Comparison of ENCODE assay signal across 9 cellular contexts in the genomic region with DNA sequence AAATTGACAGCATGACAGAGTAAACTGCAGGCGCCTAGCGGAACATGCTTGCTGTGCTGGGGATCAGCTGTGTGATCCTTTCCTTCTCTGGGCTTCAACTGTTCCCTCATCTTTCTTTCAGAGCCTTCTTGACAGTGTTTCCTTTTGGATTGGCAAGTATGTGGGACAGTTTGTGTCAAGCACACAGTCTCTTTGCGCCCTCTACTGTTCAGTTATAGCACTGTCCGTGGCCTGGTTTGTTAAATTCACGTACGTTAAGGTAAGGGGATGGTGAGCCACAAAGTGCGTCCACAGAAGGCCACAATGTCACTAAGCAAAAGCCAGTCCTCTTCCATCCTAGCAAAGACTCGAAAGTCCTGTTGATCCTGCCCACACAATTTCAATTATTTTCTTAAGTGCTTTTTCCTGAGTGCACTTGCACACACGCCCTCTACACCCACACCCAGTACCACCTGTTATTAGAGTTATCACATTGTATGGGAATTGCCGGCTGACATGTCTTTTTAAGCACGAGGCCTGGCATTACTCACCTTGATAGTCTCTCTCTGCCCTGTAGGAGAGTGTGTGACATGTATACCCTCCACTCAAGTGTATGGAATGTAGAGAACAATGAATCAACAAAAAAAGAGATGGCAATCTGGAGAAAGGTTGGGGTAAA. TPM values are rescaled to one million over a fixed set of nuclear protein-coding genes. Genes with fewer than 3 reads are reported as not detected.
DNase-seq lines count a peak whose midpoint lies in the region; ATAC-seq and TF ChIP-seq lines count a peak whose summit lies in the region.
"Had no signal": no experiment of that assay in that cellular context is flagged by ENCODE, and none has a peak within 500 bp of the region (broad histone marks: within the 10 kb centered on the region; RNA-seq: fewer than 3 reads in every experiment).

No MANE protein-coding gene starts in this region.

- H3K36me3 Mint-ChIP-seq in activated CD4-positive, alpha-beta memory T cell treated with anti-CD3 and anti-CD28 coated beads, Interleukin-2, amount 10 ng/mL, durations not matched to agents 7 days and 5 days (ENCODE audit: low read depth), result no peaks in the 10 kb centered on the region

- H3K27me3 Mint-ChIP-seq in activated CD4-positive, alpha-beta memory T cell treated with anti-CD3 and anti-CD28 coated beads, Interleukin-2, amount 10 ng/mL, durations not matched to agents 7 days and 5 days, result peaks cover 19% of the 10 kb centered on the region

- peak; percentile 90 for ATAC-seq in HG03354 (IDR thresholded peaks at IDR 0.05; ENCODE audit: poor library complexity, severe bottlenecking, unreplicated experiment)

- peak; percentile 35 to 43 (median 38) for TF ChIP-seq CTCF in ovary (IDR thresholded peaks at IDR 0.05)

- H3K4me1 ChIP-seq in ovary (ENCODE audit: insufficient read depth), result no peaks in the 10 kb centered on the region

- TF ChIP-seq POLR2A in ovary (IDR thresholded peaks at IDR 0.05), result no peak

- H3K9me3 ChIP-seq in ovary, result no peaks in the 10 kb centered on the region

- no peaks in the 10 kb centered on the region for H3K27me3 ChIP-seq in ovary

- H3K4me3 Mint-ChIP-seq in activated CD4-positive, alpha-beta memory T cell treated with anti-CD3 and anti-CD28 coated beads, Interleukin-2, amount 10 ng/mL, durations not matched to agents 7 days and 5 days, result no peak overlapping the region
- H3K4me3 Mint-ChIP-seq: activated T-cell treated with anti-CD3 and anti-CD28 coated beads, Interleukin-2, amount 50 U/mL, for 4 hours had no signal

- POLR2A ChIA-PET in activated CD4-positive, alpha-beta memory T cell treated with anti-CD3 and anti-CD28 coated beads, Interleukin-2, amount 10 ng/mL, durations not matched to agents 7 days and 5 days (lab: Charles Lee), result no interaction called here

- no peak overlapping the region for H3K27ac Mint-ChIP-seq in activated CD4-positive, alpha-beta memory T cell treated with anti-CD3 and anti-CD28 coated beads, Interleukin-2, amount 10 ng/mL, durations not matched to agents 7 days and 5 days

- 12 to 20% (median 16%) methylated on average over 11 of the region's 11 CpGs for WGBS in ovary, 3 donors

- H3K27ac ChIP-seq in ovary, result no peak overlapping the region

- H3K36me3 ChIP-seq in ovary, result no peaks in the 10 kb centered on the region

- no peak for TF ChIP-seq EP300 in ovary (IDR thresholded peaks at IDR 0.05)

- H3K4me3 ChIP-seq in ovary, result no peak overlapping the region

- no peaks in the 10 kb centered on the region for H3K9me3 Mint-ChIP-seq in activated CD4-positive, alpha-beta memory T cell treated with anti-CD3 and anti-CD28 coated beads, Interleukin-2, amount 10 ng/mL, durations not matched to agents 7 days and 5 days
- H3K9me3 Mint-ChIP-seq: activated T-cell treated with anti-CD3 and anti-CD28 coated beads, Interleukin-2, amount 50 U/mL, for 4 hours had no signal

- H3K4me1 Mint-ChIP-seq in activated CD4-positive, alpha-beta memory T cell treated with anti-CD3 and anti-CD28 coated beads, Interleukin-2, amount 10 ng/mL, durations not matched to agents 7 days and 5 days, result no peaks in the 10 kb centered on the region

- intact Hi-C loops in ovary (cut with DNase I), result no loop called here

- DNase-seq in DMS114 treated with DMSO at 0.1 percent for 48 hours (lab: John Stamatoyannopoulos, UW; ENCODE audit: unreplicated experiment) (peak; percentile 32), GM19238 (ENCODE audit: insufficient read length, low spot score) (peak; percentile 38), NCI-H2227 treated with DMSO at 0.1 percent for 48 hours (lab: John Stamatoyannopoulos, UW) (peak; percentile 40), globus pallidus (ENCODE audit: low spot score) (peak; percentile 58), ovary (peak in 4 of 5 donors; percentile 25 to 53 (median 38))
- DNase-seq in activated CD4-positive, alpha-beta memory T cell treated with anti-CD3 and anti-CD28 coated beads, Interleukin-2, amount 10 ng/mL, durations not matched to agents 7 days and 5 days, result peak; percentile 49
- DNase-seq in effector CD8-positive, alpha-beta T cell (lab: John Stamatoyannopoulos, UW), result no peak
- DNase-seq: activated T-cell treated with anti-CD3 and anti-CD28 coated beads, Interleukin-2, amount 50 U/mL, for 4 hours had no signal

- CTCF ChIA-PET in activated CD4-positive, alpha-beta memory T cell treated with anti-CD3 and anti-CD28 coated beads, Interleukin-2, amount 10 ng/mL, durations not matched to agents 7 days and 5 days (lab: Charles Lee), result interaction anchor here (0.6 to 1.2 kb wide), 3 partner anchors 20 to 327 kb away, joined by 3 read pairs; no protein-coding TSS in a partner anchor

RNA-seq across cellular contexts. Expression of a gene that starts 22.5 kb away (rescaled TPM):
- under 1 TPM; 0.20 to 0.35 TPM for total RNA-seq in activated CD4-positive, alpha-beta memory T cell treated with anti-CD3 and anti-CD28 coated beads, Interleukin-2, amount 10 ng/mL, durations not matched to agents 7 days and 5 days
- 10 to 100 TPM in 1 of 7 donors, 1 to 10 TPM in 4, under 1 TPM in 2; 0.20 to 17.8 (median 1.6) TPM for total RNA-seq in ovary
- polyA plus RNA-seq in ovary, result 1 to 10 TPM in 1 of 2 donors, under 1 TPM in 1; 0.59 to 1.9 TPM
